In genomic region chr20:22232473-22232872, GRCh38 we compare ENCODE assay signal across 24 cellular contexts.
"Had no signal": no experiment of that assay in that cellular context is flagged by ENCODE, and none has a peak within 500 bp of the region (broad histone marks: within the 10 kb centered on the region; RNA-seq: fewer than 3 reads in every experiment).

No MANE protein-coding gene starts in this region.

- H3K27ac ChIP-seq: coronary artery, heart right ventricle, lower lobe of right lung, right lobe of liver, skin epidermis, tibial artery, VCaP had no signal

- DNase-seq: activated CD4-positive, alpha-beta T cell treated with anti-CD3 and anti-CD28 coated beads, Interleukin-2, amount 10 ng/mL, durations not matched to agents 7 days and 5 days; activated CD4-positive, CD25-positive, alpha-beta regulatory T cell treated with anti-CD3 and anti-CD28 coated beads, Interleukin-2, amount 50 U/mL, for 72 hours; activated CD8-positive, alpha-beta memory T cell treated with anti-CD3 and anti-CD28 coated beads, Interleukin-2, amount 10 ng/mL, durations not matched to agents 7 days and 5 days; activated CD8-positive, alpha-beta T cell treated with anti-CD3 and anti-CD28 coated beads for 36 hours; activated effector memory CD4-positive, alpha-beta T cell treated with anti-CD3 and anti-CD28 coated beads, Interleukin-2, amount 50 U/mL, for 16 hours; activated naive CD4-positive, alpha-beta T cell treated with anti-CD3 and anti-CD28 coated beads, Interleukin-2, amount 10 ng/mL, durations not matched to agents 7 days and 5 days; activated T-cell treated with anti-CD3 and anti-CD28 coated beads for 4 hours; amygdala; cerebellar nuclear complex; heart right ventricle; left colon; lower lobe of right lung; naive thymus-derived CD4-positive, alpha-beta T cell; occipital lobe; right lobe of liver; stimulated activated CD4-positive, alpha-beta T cell treated with anti-CD3 and anti-CD28 coated beads, Interleukin-2, amount 100 ng/mL, for 24 hours; stimulated activated naive CD8-positive, alpha-beta T cell treated with anti-CD3 and anti-CD28 coated beads, Interleukin-15, amount 100 ng/mL, for 72 hours; tibial artery had no signal

- H3K4me3 Mint-ChIP-seq: activated CD4-positive, alpha-beta T cell treated with anti-CD3 and anti-CD28 coated beads, Interleukin-2, amount 10 ng/mL, durations not matched to agents 7 days and 5 days; activated CD8-positive, alpha-beta memory T cell treated with anti-CD3 and anti-CD28 coated beads, Interleukin-2, amount 10 ng/mL, durations not matched to agents 7 days and 5 days; activated CD8-positive, alpha-beta T cell treated with anti-CD3 and anti-CD28 coated beads for 36 hours; activated naive CD4-positive, alpha-beta T cell treated with anti-CD3 and anti-CD28 coated beads, Interleukin-2, amount 10 ng/mL, durations not matched to agents 7 days and 5 days; naive thymus-derived CD4-positive, alpha-beta T cell; neural crest cell; stimulated activated effector memory CD8-positive, alpha-beta T cell treated with anti-CD3 and anti-CD28 coated beads, Interleukin-12 subunit alpha, Interleukin-12 subunit beta, amount 100 ng/mL, for 72 hours; stimulated activated naive CD8-positive, alpha-beta T cell treated with anti-CD3 and anti-CD28 coated beads, Interleukin-15, amount 100 ng/mL, for 72 hours had no signal

- H3K27me3 Mint-ChIP-seq: activated CD4-positive, alpha-beta T cell treated with anti-CD3 and anti-CD28 coated beads, Interleukin-2, amount 10 ng/mL, durations not matched to agents 7 days and 5 days; activated CD8-positive, alpha-beta memory T cell treated with anti-CD3 and anti-CD28 coated beads, Interleukin-2, amount 10 ng/mL, durations not matched to agents 7 days and 5 days; activated CD8-positive, alpha-beta T cell treated with anti-CD3 and anti-CD28 coated beads for 36 hours; activated naive CD4-positive, alpha-beta T cell treated with anti-CD3 and anti-CD28 coated beads, Interleukin-2, amount 10 ng/mL, durations not matched to agents 7 days and 5 days had no signal

- H3K9me3 Mint-ChIP-seq: activated CD4-positive, alpha-beta T cell treated with anti-CD3 and anti-CD28 coated beads, Interleukin-2, amount 10 ng/mL, durations not matched to agents 7 days and 5 days; neural crest cell had no signal

- H3K27ac Mint-ChIP-seq: activated CD4-positive, alpha-beta T cell treated with anti-CD3 and anti-CD28 coated beads, Interleukin-2, amount 10 ng/mL, durations not matched to agents 7 days and 5 days; activated CD8-positive, alpha-beta memory T cell treated with anti-CD3 and anti-CD28 coated beads, Interleukin-2, amount 10 ng/mL, durations not matched to agents 7 days and 5 days; activated CD8-positive, alpha-beta T cell treated with anti-CD3 and anti-CD28 coated beads for 36 hours; activated naive CD4-positive, alpha-beta T cell treated with anti-CD3 and anti-CD28 coated beads, Interleukin-2, amount 10 ng/mL, durations not matched to agents 7 days and 5 days; naive thymus-derived CD4-positive, alpha-beta T cell; stimulated activated effector memory CD8-positive, alpha-beta T cell treated with anti-CD3 and anti-CD28 coated beads, Interleukin-12 subunit alpha, Interleukin-12 subunit beta, amount 100 ng/mL, for 72 hours; stimulated activated naive CD8-positive, alpha-beta T cell treated with anti-CD3 and anti-CD28 coated beads, Interleukin-15, amount 100 ng/mL, for 72 hours had no signal

- FAIRE-seq: keratinocyte had no signal

- H3K4me3 ChIP-seq: coronary artery, heart right ventricle, lower lobe of right lung, right lobe of liver, skin epidermis, tibial artery had no signal

- H3K36me3 Mint-ChIP-seq: activated CD8-positive, alpha-beta memory T cell treated with anti-CD3 and anti-CD28 coated beads, Interleukin-2, amount 10 ng/mL, durations not matched to agents 7 days and 5 days; activated naive CD4-positive, alpha-beta T cell treated with anti-CD3 and anti-CD28 coated beads, Interleukin-2, amount 10 ng/mL, durations not matched to agents 7 days and 5 days; naive thymus-derived CD4-positive, alpha-beta T cell; stimulated activated effector memory CD8-positive, alpha-beta T cell treated with anti-CD3 and anti-CD28 coated beads, Interleukin-12 subunit alpha, Interleukin-12 subunit beta, amount 100 ng/mL, for 72 hours had no signal

- H3K36me3 ChIP-seq: heart right ventricle, lower lobe of right lung, right lobe of liver, tibial artery had no signal

- H3K9me3 ChIP-seq: heart right ventricle, lower lobe of right lung, right lobe of liver, tibial artery had no signal

- H3K27me3 ChIP-seq: right lobe of liver, tibial artery had no signal

- ATAC-seq: activated CD8-positive, alpha-beta memory T cell treated with anti-CD3 and anti-CD28 coated beads, Interleukin-2, amount 10 ng/mL, durations not matched to agents 7 days and 5 days; activated CD8-positive, alpha-beta T cell treated with anti-CD3 and anti-CD28 coated beads for 36 hours; heart right ventricle; left colon; lower lobe of right lung; naive thymus-derived CD4-positive, alpha-beta T cell; right lobe of liver; stimulated activated effector memory CD8-positive, alpha-beta T cell treated with anti-CD3 and anti-CD28 coated beads, Interleukin-12 subunit alpha, Interleukin-12 subunit beta, amount 100 ng/mL, for 72 hours; stimulated activated naive CD8-positive, alpha-beta T cell treated with anti-CD3 and anti-CD28 coated beads, Interleukin-15, amount 100 ng/mL, for 72 hours had no signal

- H3K4me1 ChIP-seq: heart right ventricle, lower lobe of right lung, right lobe of liver, tibial artery had no signal

- H3K4me1 Mint-ChIP-seq: activated CD4-positive, alpha-beta T cell treated with anti-CD3 and anti-CD28 coated beads, Interleukin-2, amount 10 ng/mL, durations not matched to agents 7 days and 5 days; activated CD8-positive, alpha-beta memory T cell treated with anti-CD3 and anti-CD28 coated beads, Interleukin-2, amount 10 ng/mL, durations not matched to agents 7 days and 5 days; activated naive CD4-positive, alpha-beta T cell treated with anti-CD3 and anti-CD28 coated beads, Interleukin-2, amount 10 ng/mL, durations not matched to agents 7 days and 5 days; naive thymus-derived CD4-positive, alpha-beta T cell; neural crest cell; stimulated activated effector memory CD8-positive, alpha-beta T cell treated with anti-CD3 and anti-CD28 coated beads, Interleukin-12 subunit alpha, Interleukin-12 subunit beta, amount 100 ng/mL, for 72 hours; stimulated activated naive CD8-positive, alpha-beta T cell treated with anti-CD3 and anti-CD28 coated beads, Interleukin-15, amount 100 ng/mL, for 72 hours had no signal
